ENCODE assay signal across 20 cellular contexts in genomic region chr10:101290415-101290814, GRCh38.
DNase-seq lines count a peak whose midpoint lies in the region; ATAC-seq and TF ChIP-seq lines count a peak whose summit lies in the region.
"Had no signal": no experiment of that assay in that cellular context is flagged by ENCODE, and none has a peak within 500 bp of the region (broad histone marks: within the 10 kb centered on the region; RNA-seq: fewer than 3 reads in every experiment).

No MANE protein-coding gene starts in this region.

- H3K27ac Mint-ChIP-seq in activated naive CD8-positive, alpha-beta T cell, result no peak overlapping the region
- no peak overlapping the region for H3K27ac Mint-ChIP-seq in activated naive CD8-positive, alpha-beta T cell treated with anti-CD3 and anti-CD28 coated beads, Interleukin-2, amount 50 U/mL, for 24 hours
- peak overlapping the region in 4 of 5 experiments; percentile 18 to 74 (median 62) for H3K27ac Mint-ChIP-seq in brain
- no peak overlapping the region for H3K27ac Mint-ChIP-seq in nephron progenitor cell
- no peak overlapping the region for H3K27ac Mint-ChIP-seq in endodermal cell
- H3K27ac Mint-ChIP-seq: CD4-positive, alpha-beta T cell had no signal

- no peaks in the 10 kb centered on the region for H3K9me3 Mint-ChIP-seq in activated naive CD8-positive, alpha-beta T cell (ENCODE audit: low read depth)
- no peaks in the 10 kb centered on the region for H3K9me3 Mint-ChIP-seq in activated naive CD8-positive, alpha-beta T cell treated with anti-CD3 and anti-CD28 coated beads, Interleukin-2, amount 50 U/mL, for 24 hours
- peaks cover 0 to 2% (median 0%) of the 10 kb centered on the region in 5 experiments for H3K9me3 Mint-ChIP-seq in brain
- H3K9me3 Mint-ChIP-seq in nephron progenitor cell, result no peaks in the 10 kb centered on the region
- H3K9me3 Mint-ChIP-seq in endodermal cell, result no peaks in the 10 kb centered on the region
- H3K9me3 Mint-ChIP-seq: CD4-positive, alpha-beta T cell had no signal

- WGBS in endodermal cell (ENCODE audit: insufficient coverage in 1 of 2, insufficient read length in 1 of 2), 2 experiments, result 48 to 64% methylated on average over 9 of the region's 9 CpGs

- no peak for ATAC-seq in activated naive CD8-positive, alpha-beta T cell treated with anti-CD3 and anti-CD28 coated beads, Interleukin-2, amount 50 U/mL, for 24 hours

- no peak for DNase-seq in activated naive CD8-positive, alpha-beta T cell treated with anti-CD3 and anti-CD28 coated beads, Interleukin-2, amount 50 U/mL, for 24 hours
- DNase-seq in nephron progenitor cell (no peak), RPMI8226 (no peak), endodermal cell (no peak), DMS153 treated with DMSO at 0.1 percent for 48 hours (lab: John Stamatoyannopoulos, UW; ENCODE audit: unreplicated experiment) (no peak)
- no peak for DNase-seq in activated T-cell treated with anti-CD3 and anti-CD28 coated beads, Interleukin-2, amount 50 U/mL, for 1 hour
- DNase-seq: 8988T; BE2C; Caco-2; CD4-positive, alpha-beta T cell; GDM1; HCEC 1CT; NCI-H1105; NCI-H2081; NCI-H524 treated with DMSO at 0.1 percent for 48 hours; SIG-M5 had no signal

- no peaks in the 10 kb centered on the region for H3K36me3 Mint-ChIP-seq in activated naive CD8-positive, alpha-beta T cell
- no peaks in the 10 kb centered on the region for H3K36me3 Mint-ChIP-seq in activated naive CD8-positive, alpha-beta T cell treated with anti-CD3 and anti-CD28 coated beads, Interleukin-2, amount 50 U/mL, for 24 hours (ENCODE audit: low read depth)
- H3K36me3 Mint-ChIP-seq in brain, result no peaks in the 10 kb centered on the region
- H3K36me3 Mint-ChIP-seq in nephron progenitor cell (ENCODE audit: low read depth), result no peaks in the 10 kb centered on the region
- no peaks in the 10 kb centered on the region for H3K36me3 Mint-ChIP-seq in endodermal cell (ENCODE audit: low read depth)

- peaks cover 89% of the 10 kb centered on the region for H3K27me3 ChIP-seq in endodermal cell (ENCODE audit: control insufficient read depth, insufficient read depth, low read length, poor library complexity, severe bottlenecking)
- H3K27me3 ChIP-seq: BE2C had no signal

- H3K4me3 Mint-ChIP-seq in activated naive CD8-positive, alpha-beta T cell, result peak overlapping the region; percentile 65
- H3K4me3 Mint-ChIP-seq in activated naive CD8-positive, alpha-beta T cell treated with anti-CD3 and anti-CD28 coated beads, Interleukin-2, amount 50 U/mL, for 24 hours, result no peak overlapping the region
- H3K4me3 Mint-ChIP-seq in brain (peak overlapping the region; percentile 13 to 91 (median 75)), nephron progenitor cell (peak overlapping the region; percentile 15), endodermal cell (no peak overlapping the region)
- H3K4me3 Mint-ChIP-seq: CD4-positive, alpha-beta T cell had no signal

- H3K36me3 ChIP-seq in endodermal cell (ENCODE audit: control insufficient read depth, insufficient read depth, low read length), result no peaks in the 10 kb centered on the region
- H3K36me3 ChIP-seq: BE2C had no signal

- peaks cover 5% of the 10 kb centered on the region for H3K4me1 ChIP-seq in endodermal cell (ENCODE audit: control insufficient read depth, insufficient read depth, low read length)
- H3K4me1 ChIP-seq: BE2C had no signal

- peaks cover 34% of the 10 kb centered on the region for H3K27me3 Mint-ChIP-seq in activated naive CD8-positive, alpha-beta T cell
- H3K27me3 Mint-ChIP-seq in activated naive CD8-positive, alpha-beta T cell treated with anti-CD3 and anti-CD28 coated beads, Interleukin-2, amount 50 U/mL, for 24 hours, result peaks cover 82% of the 10 kb centered on the region
- H3K27me3 Mint-ChIP-seq in brain (peaks cover 75% of the 10 kb centered on the region), nephron progenitor cell (ENCODE audit: low read depth, poor library complexity) (peaks cover 87% of the 10 kb centered on the region), endodermal cell (ENCODE audit: insufficient read depth) (peaks cover 93% of the 10 kb centered on the region)

- H3K9ac ChIP-seq in endodermal cell (ENCODE audit: extremely low read depth, low read length, poor library complexity, severe bottlenecking), result no peak overlapping the region

- TF ChIP-seq CTCF in brain (conservative IDR thresholded peaks at IDR 0.05) (no peak), nephron progenitor cell (IDR thresholded peaks at IDR 0.05) (no peak), endodermal cell (conservative IDR thresholded peaks at IDR 0.05) (no peak)

- H3K9me3 ChIP-seq in endodermal cell (ENCODE audit: control insufficient read depth, low read length), result no peaks in the 10 kb centered on the region
- H3K9me3 ChIP-seq: BE2C, Caco-2 had no signal

- peaks cover 7% of the 10 kb centered on the region for H3K4me1 Mint-ChIP-seq in activated naive CD8-positive, alpha-beta T cell (ENCODE audit: low read depth)
- H3K4me1 Mint-ChIP-seq in activated naive CD8-positive, alpha-beta T cell treated with anti-CD3 and anti-CD28 coated beads, Interleukin-2, amount 50 U/mL, for 24 hours, result peaks cover 7% of the 10 kb centered on the region
- H3K4me1 Mint-ChIP-seq in brain, result peaks cover 73% of the 10 kb centered on the region
- H3K4me1 Mint-ChIP-seq in nephron progenitor cell, result peaks cover 57% of the 10 kb centered on the region
- peaks cover 40% of the 10 kb centered on the region for H3K4me1 Mint-ChIP-seq in endodermal cell

- no peak overlapping the region for H3K27ac ChIP-seq in endodermal cell (ENCODE audit: low read depth, low read length)
- H3K27ac ChIP-seq: RWPE1 had no signal

- no peak overlapping the region for H3K4me3 ChIP-seq in endodermal cell (ENCODE audit: low read length)
- H3K4me3 ChIP-seq: K562 had no signal

Comparison
In these comparisons a context has a peak if more than half of its experiments do, and no peak if none do; other contexts are left out.
1. H3K4me3 Mint-ChIP-seq: peak in activated naive CD8-positive, alpha-beta T cell (single experiment), brain (5 of 5) and nephron progenitor cell (single experiment); none in activated naive CD8-positive, alpha-beta T cell treated with anti-CD3 and anti-CD28 coated beads, Interleukin-2, amount 50 U/mL, for 24 hours (single experiment) and endodermal cell (single experiment).
2. H3K27ac Mint-ChIP-seq: peak in brain (4 of 5); none in activated naive CD8-positive, alpha-beta T cell (single experiment), activated naive CD8-positive, alpha-beta T cell treated with anti-CD3 and anti-CD28 coated beads, Interleukin-2, amount 50 U/mL, for 24 hours (single experiment), nephron progenitor cell (single experiment) and endodermal cell (single experiment).